Comparison of ENCODE assay signal across 7 cellular contexts in genomic region chr12:3135522-3136461, GRCh38. TPM values are rescaled to one million over a fixed set of nuclear protein-coding genes. Genes with fewer than 3 reads are reported as not detected.
DNase-seq lines count a peak whose midpoint lies in the region; ATAC-seq and TF ChIP-seq lines count a peak whose summit lies in the region.

No MANE protein-coding gene starts in this region.

- H3K4me2 ChIP-seq in Loucy (ENCODE audit: low read depth, low read length, poor library complexity, severe bottlenecking) = no peak overlapping the region

- H3K4me3 ChIP-seq in Loucy (ENCODE audit: low read length, poor library complexity, severe bottlenecking) (no peak overlapping the region), SJCRH30 (no peak overlapping the region), ascending aorta (no peak overlapping the region)

- no peaks in the 10 kb centered on the region for H3K79me2 ChIP-seq in Loucy (ENCODE audit: insufficient read depth, low read length)

- TF ChIP-seq CTCF in Loucy (conservative IDR thresholded peaks at IDR 0.05; ENCODE audit: low read length) (peak; percentile 78), ascending aorta (IDR thresholded peaks at IDR 0.05) (peak; percentile 78 to 85 (median 82))

- no peak overlapping the region for H3K9ac ChIP-seq in Loucy (ENCODE audit: low read depth, low read length, poor library complexity, severe bottlenecking)

- H3K9me3 ChIP-seq in Loucy (ENCODE audit: insufficient read depth, low read depth, low read length) (no peaks in the 10 kb centered on the region), SJCRH30 (replicated peaks) (no peaks in the 10 kb centered on the region), ascending aorta (no peaks in the 10 kb centered on the region)

- H2AFZ ChIP-seq in Loucy (ENCODE audit: low read length) = no peak overlapping the region

- H3F3A ChIP-seq in Loucy (ENCODE audit: low read depth) = no peaks in the 10 kb centered on the region

- no peaks in the 10 kb centered on the region for H4K20me1 ChIP-seq in Loucy (ENCODE audit: insufficient read depth, low read length, poor library complexity, severe bottlenecking)

- H3K9me2 ChIP-seq in Loucy (replicated peaks; ENCODE audit: low read depth, low read length) = no peaks in the 10 kb centered on the region

- H3K27ac ChIP-seq in SJCRH30 (no peak overlapping the region), ascending aorta (no peak overlapping the region)

- H3K36me3 ChIP-seq in Loucy (ENCODE audit: insufficient read depth, low read length) = no peaks in the 10 kb centered on the region
- no peaks in the 10 kb centered on the region for H3K36me3 ChIP-seq in SJCRH30
- no peaks in the 10 kb centered on the region for H3K36me3 ChIP-seq in ascending aorta

- ATAC-seq in sciatic nerve = peak; percentile 81
- ATAC-seq in GM18907 (IDR thresholded peaks at IDR 0.05; ENCODE audit: unreplicated experiment) = no peak

- H3K27me3 ChIP-seq in Loucy (ENCODE audit: insufficient read depth, low read length, poor library complexity, severe bottlenecking) = peaks cover 29% of the 10 kb centered on the region
- no peaks in the 10 kb centered on the region for H3K27me3 ChIP-seq in SJCRH30
- no peaks in the 10 kb centered on the region for H3K27me3 ChIP-seq in ascending aorta

- peak; percentile 90 for DNase-seq in GM03348 (ENCODE audit: low spot score)
- DNase-seq in SJCRH30 = peak; percentile 73 to 95
- DNase-seq in ascending aorta (ENCODE audit: low spot score in 2 of 2) = no peak
- peak; percentile 88 for DNase-seq in hepatic stellate cell (ENCODE audit: low spot score)
- DNase-seq in sciatic nerve (ENCODE audit: low spot score) = no peak

- intact Hi-C loops in ascending aorta (cut with DNase I) = loop anchor here (1.0 to 10.0 kb wide), 5 partner anchors 15 to 669 kb away; no protein-coding TSS in a partner anchor
- intact Hi-C loops in sciatic nerve (cut with DNase I) = loop anchor here (2.0 to 10.0 kb wide), 3 partner anchors 63 to 139 kb away; no protein-coding TSS in a partner anchor

- H3K4me1 ChIP-seq in Loucy (ENCODE audit: insufficient read depth, low read length, poor library complexity, severe bottlenecking) (no peaks in the 10 kb centered on the region), SJCRH30 (peaks cover 68% of the 10 kb centered on the region), ascending aorta (peaks cover 0 to 35% of the 10 kb centered on the region in 2 donors)

RNA-seq across cellular contexts. Expression of gene TSPAN9, which starts 58.6 kb away (rescaled TPM):
- 194 and 210 TPM in 2 replicates for total RNA-seq in SJCRH30 (2014; rRNA removed; shearing (Covaris generic))
- total RNA-seq in ascending aorta = 109 TPM
- total RNA-seq in sciatic nerve = 37.5 TPM

Comparison
In these comparisons a context has a peak if more than half of its experiments do, and no peak if none do; other contexts are left out.
1. DNase-seq: peak in GM03348 (single experiment), SJCRH30 (2 of 2) and hepatic stellate cell (single experiment); none in ascending aorta (0 of 2) and sciatic nerve (single experiment).